3 cellular contexts compared by ENCODE assay signal in genomic region chr20:21008951-21009350, GRCh38.
A peak's percentile ranks its signal among the peaks of the same experiment; 100 is the strongest.
TF ChIP-seq lines count a peak whose summit lies in the region.

No MANE protein-coding gene starts in this region.

TF ChIP-seq in HepG2, 621 proteins besides CTCF, POLR2A, EP300 and RAD21:
- TF ChIP-seq ZNF768 (CRISPR knock-in tag; IDR thresholded peaks at IDR 0.05) (peak; percentile 89; the same call in 1 of the 2 replicates), ZNF564 (CRISPR knock-in tag; IDR thresholded peaks at IDR 0.05) (no peak), ZNF646 (CRISPR knock-in tag; IDR thresholded peaks at IDR 0.05) (no peak), NR2F6 (IDR thresholded peaks at IDR 0.05) (no peak), NR2F6 (CRISPR knock-in tag; IDR thresholded peaks at IDR 0.05) (no peak), ZMYM3 (CRISPR knock-in tag; IDR thresholded peaks at IDR 0.05) (peak; percentile 22; the same call in 1 of the 2 replicates)

TF ChIP-seq in K562, 482 proteins besides CTCF, POLR2A, EP300 and RAD21:
- TF ChIP-seq RBM25 (IDR thresholded peaks at IDR 0.05; ENCODE audit: low read depth, low read length, severe bottlenecking), result peak; percentile 75
- no peak for TF ChIP-seq ZNF75A (CRISPR knock-in tag; IDR thresholded peaks at IDR 0.05)
- no peak for TF ChIP-seq USF2 (CRISPR knock-in tag; IDR thresholded peaks at IDR 0.05)
- TF ChIP-seq SAP30 (IDR thresholded peaks at IDR 0.05; ENCODE audit: borderline replicate concordance, insufficient read depth, low read depth, low read length, poor library complexity, severe bottlenecking), result no peak
- peak; percentile 19 for TF ChIP-seq ZFP36 (IDR thresholded peaks at IDR 0.05; ENCODE audit: low read depth, low read length, partially characterized antibody)
- TF ChIP-seq TCF3 (CRISPR knock-in tag; IDR thresholded peaks at IDR 0.05), result no peak
- no peak for TF ChIP-seq L3MBTL2 (IDR thresholded peaks at IDR 0.05)
- no peak for TF ChIP-seq SOX6 (IDR thresholded peaks at IDR 0.05)
- peak; percentile 40; the same call in 1 of the 2 replicates for TF ChIP-seq BCOR (IDR thresholded peaks at IDR 0.05)
- no peak for TF ChIP-seq MYNN (IDR thresholded peaks at IDR 0.05)
- TF ChIP-seq MYNN (CRISPR knock-in tag; IDR thresholded peaks at IDR 0.05), result no peak
- no peak for TF ChIP-seq ETV1 (tag; conservative IDR thresholded peaks at IDR 0.05; ENCODE audit: low read depth)
- no peak for TF ChIP-seq SIN3B (IDR thresholded peaks at IDR 0.05; ENCODE audit: low read depth)
- no peak for TF ChIP-seq ZKSCAN8 (CRISPR knock-in tag; IDR thresholded peaks at IDR 0.05)

TF ChIP-seq in H1, 55 proteins besides CTCF, POLR2A, EP300 and RAD21:
- TF ChIP-seq E2F6 (IDR thresholded peaks at IDR 0.05) (no peak), ASH2L (IDR thresholded peaks at IDR 0.05; ENCODE audit: low read length) (no peak), KDM1A (IDR thresholded peaks at IDR 0.05; ENCODE audit: borderline replicate concordance, low read length) (0 out of 2 replicates have a peak, but pooled peaks have one; percentile 59)
